In genomic region chr12:131311279-131311722, GRCh38 we compare ENCODE assay signal across 8 cellular contexts.
DNase-seq lines count a peak whose midpoint lies in the region; ATAC-seq, FAIRE-seq and TF ChIP-seq lines count a peak whose summit lies in the region.
"Not testable (repeated sequence)": the region's sequence is repeated elsewhere in the genome, so short reads cannot be mapped to it uniquely, and the experiment has no call there.

No MANE protein-coding gene starts in this region.

- not testable (repeated sequence) for H3K27ac Mint-ChIP-seq in activated naive CD8-positive, alpha-beta T cell treated with anti-CD3 and anti-CD28 coated beads, Interleukin-2, amount 50 U/mL, for 24 hours

- not testable (repeated sequence) for TF ChIP-seq POLR2A in heart left ventricle (IDR thresholded peaks at IDR 0.05); spleen (IDR thresholded peaks at IDR 0.05); thyroid gland (IDR thresholded peaks at IDR 0.05)

- H2BK5ac ChIP-seq in mesendoderm (ENCODE audit: low read length): not testable (repeated sequence)

- H3K4me1 Mint-ChIP-seq in activated naive CD8-positive, alpha-beta T cell treated with anti-CD3 and anti-CD28 coated beads, Interleukin-2, amount 50 U/mL, for 24 hours: not testable (repeated sequence)

- H2AK5ac ChIP-seq in mesendoderm (ENCODE audit: low read length): not testable (repeated sequence)

- not testable (repeated sequence) for H2BK15ac ChIP-seq in mesendoderm (replicated peaks; ENCODE audit: low read depth)

- not testable (repeated sequence) for H3K4me1 ChIP-seq in RWPE2 (ENCODE audit: insufficient read depth, poor library complexity, severe bottlenecking); heart left ventricle; mesendoderm (ENCODE audit: control insufficient read depth, low read depth, low read length); spleen; thyroid gland

- not testable (repeated sequence) for H3K27ac ChIP-seq in RWPE2 (ENCODE audit: poor library complexity, severe bottlenecking); heart left ventricle; mesendoderm (ENCODE audit: low read depth, low read length); spleen; thyroid gland

- not testable (repeated sequence) for H3K9me3 ChIP-seq in RWPE2 (ENCODE audit: severe bottlenecking); heart left ventricle; spleen; thyroid gland

- H3K23ac ChIP-seq in mesendoderm (ENCODE audit: low read length): not testable (repeated sequence)

- H3K4me3 ChIP-seq in RWPE2 (ENCODE audit: severe bottlenecking); heart left ventricle; mesendoderm (ENCODE audit: low read length); spleen; thyroid gland (replicated peaks in 1 of 3): not testable (repeated sequence)

- peak; percentile 41 for FAIRE-seq in GM18507 (lab: Jason Lieb, UNC)

- DNase-seq in GM18507 (ENCODE audit: extremely low spot score, insufficient read length, low read depth); RWPE2 (ENCODE audit: low spot score); activated naive CD8-positive, alpha-beta T cell treated with anti-CD3 and anti-CD28 coated beads, Interleukin-2, amount 50 U/mL, for 24 hours: not testable (repeated sequence)
- peak; percentile 54 for DNase-seq in activated CD8-positive, alpha-beta memory T cell treated with anti-CD3 and anti-CD28 coated beads for 24 hours
- DNase-seq in heart left ventricle (peak in 1 of 5 donors; percentile 28), mesendoderm (peak; percentile 65), spleen (peak; percentile 63), thyroid gland (peak; percentile 13 to 21)

- ATAC-seq in RWPE2 (ENCODE audit: low read depth) (peak; percentile 92), heart left ventricle (peak in 3 of 4 donors; percentile 54 to 57 (median 55))
- peak; percentile 24 for ATAC-seq in activated naive CD8-positive, alpha-beta T cell treated with anti-CD3 and anti-CD28 coated beads, Interleukin-2, amount 50 U/mL, for 24 hours

- not testable (repeated sequence) for H3K36me3 ChIP-seq in RWPE2 (ENCODE audit: low read depth); heart left ventricle; mesendoderm (ENCODE audit: control insufficient read depth, insufficient read depth, low read length); spleen; thyroid gland

- 23 to 30% (median 26%) methylated on average over 7 to 11 of the region's 12 CpGs for WGBS in heart left ventricle, 4 donors
- no CpG with 5 or more reads among the region's 12 CpGs for WGBS in mesendoderm (ENCODE audit: extremely low coverage, insufficient coverage, low lambda C conversion rate)
- WGBS in spleen, 5 donors: 21 to 38% (median 36%) methylated on average over 4 to 10 of the region's 12 CpGs
- 37 to 41% methylated on average over 4 to 7 of the region's 12 CpGs for WGBS in thyroid gland, 2 donors

- not testable (repeated sequence) for H3K4ac ChIP-seq in mesendoderm (ENCODE audit: low read depth, low read length)

- H3K18ac ChIP-seq in mesendoderm (ENCODE audit: low read length): not testable (repeated sequence)

- not testable (repeated sequence) for H4K8ac ChIP-seq in mesendoderm (ENCODE audit: low read depth, low read length)

- not testable (repeated sequence) for H3K9ac ChIP-seq in mesendoderm (ENCODE audit: low read length)

- H3K27me3 Mint-ChIP-seq in activated naive CD8-positive, alpha-beta T cell treated with anti-CD3 and anti-CD28 coated beads, Interleukin-2, amount 50 U/mL, for 24 hours: peaks cover 16% of the 10 kb centered on the region

- H3K79me2 ChIP-seq in mesendoderm (ENCODE audit: control insufficient read depth, insufficient read depth, low read length): not testable (repeated sequence)

- not testable (repeated sequence) for H3K36me3 Mint-ChIP-seq in activated naive CD8-positive, alpha-beta T cell treated with anti-CD3 and anti-CD28 coated beads, Interleukin-2, amount 50 U/mL, for 24 hours (ENCODE audit: low read depth)

- not testable (repeated sequence) for H3K4me3 Mint-ChIP-seq in activated naive CD8-positive, alpha-beta T cell treated with anti-CD3 and anti-CD28 coated beads, Interleukin-2, amount 50 U/mL, for 24 hours

- intact Hi-C loops in heart left ventricle (cut with DNase I) (loop anchor here in 4 of 10 donors (5.0 kb wide), 1 partner anchor 331 kb away; no protein-coding TSS in a partner anchor), spleen (cut with DNase I; ENCODE audit: low total_unique reads) (loop anchor here (5.0 kb wide), 1 partner anchor 331 kb away; no protein-coding TSS in a partner anchor)
- intact Hi-C loops in thyroid gland (cut with DNase I): not testable (repeated sequence)

- TF ChIP-seq CTCF in RWPE2 (IDR thresholded peaks at IDR 0.05; ENCODE audit: poor library complexity, severe bottlenecking); heart left ventricle (IDR thresholded peaks at IDR 0.05); spleen (IDR thresholded peaks at IDR 0.05 in 8 of 11, conservative IDR thresholded peaks at IDR 0.05 in 3 of 11); thyroid gland (IDR thresholded peaks at IDR 0.05): not testable (repeated sequence)

- not testable (repeated sequence) for H4K5ac ChIP-seq in mesendoderm (ENCODE audit: low read length)

- H3K79me1 ChIP-seq in mesendoderm (ENCODE audit: low read length): not testable (repeated sequence)

- H3K4me2 ChIP-seq in mesendoderm (ENCODE audit: low read length): not testable (repeated sequence)

- H3K56ac ChIP-seq in mesendoderm (ENCODE audit: low read length): not testable (repeated sequence)

- H2BK120ac ChIP-seq in mesendoderm (ENCODE audit: low read depth, low read length): not testable (repeated sequence)

- not testable (repeated sequence) for H3K27me3 ChIP-seq in RWPE2 (ENCODE audit: insufficient read depth, poor library complexity, severe bottlenecking); mesendoderm (ENCODE audit: insufficient read depth, low read length, poor library complexity); thyroid gland
- H3K27me3 ChIP-seq in heart left ventricle: peaks cover 0 to 54% (median 0%) of the 10 kb centered on the region in 9 donors
- peaks cover 0 to 39% (median 4%) of the 10 kb centered on the region in 7 donors for H3K27me3 ChIP-seq in spleen (replicated peaks in 1 of 7)

- not testable (repeated sequence) for H3K9me3 Mint-ChIP-seq in activated naive CD8-positive, alpha-beta T cell treated with anti-CD3 and anti-CD28 coated beads, Interleukin-2, amount 50 U/mL, for 24 hours

Comparison
In these comparisons a context has a peak if more than half of its experiments do, and no peak if none do; other contexts are left out.
1. ATAC-seq: peak in every context shown above with its lines; median percentile 92 in RWPE2; 55 in heart left ventricle; 24 in activated naive CD8-positive, alpha-beta T cell treated with anti-CD3 and anti-CD28 coated beads, Interleukin-2, amount 50 U/mL, for 24 hours.